In genomic region chr12:105445261-105446015, GRCh38 we compare ENCODE assay signal across 11 cellular contexts.
DNase-seq lines count a peak whose midpoint lies in the region; ATAC-seq and TF ChIP-seq lines count a peak whose summit lies in the region.
"Had no signal": no experiment of that assay in that cellular context is flagged by ENCODE, and none has a peak within 500 bp of the region (broad histone marks: within the 10 kb centered on the region; RNA-seq: fewer than 3 reads in every experiment).

No MANE protein-coding gene starts in this region.

- no peaks in the 10 kb centered on the region for H3K9me3 ChIP-seq in mesenchymal stem cell (ENCODE audit: control insufficient read depth, low read length)
- H3K9me3 ChIP-seq in spleen, result peaks cover 0 to under 1% (median 0%) of the 10 kb centered on the region in 8 donors
- H3K9me3 ChIP-seq: adrenal gland, mucosa of descending colon had no signal

- no peak overlapping the region for H2BK5ac ChIP-seq in mesenchymal stem cell (ENCODE audit: low read depth, low read length, poor library complexity, severe bottlenecking)

- no peak overlapping the region for H2BK12ac ChIP-seq in mesenchymal stem cell (ENCODE audit: low read length in 2 of 2)

- no peak overlapping the region for H3K23ac ChIP-seq in mesenchymal stem cell (ENCODE audit: low read length in 2 of 2)

- TF ChIP-seq CTCF in AG10803 (conservative IDR thresholded peaks at IDR 0.05; ENCODE audit: low read length) (no peak), chondrocyte (IDR thresholded peaks at IDR 0.05) (no peak), spleen (IDR thresholded peaks at IDR 0.05 in 8 of 11, conservative IDR thresholded peaks at IDR 0.05 in 3 of 11) (no peak)

- no peak overlapping the region for H2AFZ ChIP-seq in mesenchymal stem cell (ENCODE audit: low read depth, low read length)

- H3K79me1 ChIP-seq in mesenchymal stem cell (replicated peaks; ENCODE audit: low read length, poor library complexity, severe bottlenecking), result no peaks in the 10 kb centered on the region

- H3K4me3 ChIP-seq in AG10803 (ENCODE audit: low read length) (no peak overlapping the region), mesenchymal stem cell (ENCODE audit: insufficient read depth in 1 of 2, low read depth in 1 of 2, low read length in 2 of 2) (no peak overlapping the region), spleen (no peak overlapping the region)
- H3K4me3 ChIP-seq: adrenal gland, mucosa of descending colon had no signal

- peaks cover 54% of the 10 kb centered on the region for H3K4me1 Mint-ChIP-seq in chondrocyte (ENCODE audit: low read depth)
- H3K4me1 Mint-ChIP-seq in natural killer cell treated with Interleukin-12 subunit alpha and Interleukin-12 subunit beta and Interleukin-15 and Interleukin-18, amount 100 ng/mL, for 72 hours (ENCODE audit: low read depth in 2 of 2), result no peaks in the 10 kb centered on the region

- peak overlapping the region; percentile 71 for H3K27ac ChIP-seq in mesenchymal stem cell (ENCODE audit: low read length, poor library complexity, severe bottlenecking)
- no peak overlapping the region for H3K27ac ChIP-seq in spleen
- H3K27ac ChIP-seq: adrenal gland had no signal

- DNase-seq in AG10803 (ENCODE audit: low read depth) (peak; percentile 77), LHCN-M2 (ENCODE audit: low read depth) (peak; percentile 31), chondrocyte (ENCODE audit: low spot score) (no peak), mesenchymal stem cell (no peak), spleen (no peak), DMS 273 treated with DMSO at 0.1 percent for 48 hours (lab: John Stamatoyannopoulos, UW) (no peak)
- no peak for DNase-seq in natural killer cell treated with Interleukin-12 subunit alpha and Interleukin-12 subunit beta and Interleukin-15 and Interleukin-18, amount 100 ng/mL, for 72 hours (ENCODE audit: low spot score)
- DNase-seq: activated CD4-positive, alpha-beta memory T cell treated with anti-CD3 and anti-CD28 coated beads for 36 hours; adrenal gland; mucosa of descending colon had no signal

- no peak overlapping the region for H3K4me3 Mint-ChIP-seq in chondrocyte (ENCODE audit: unreplicated experiment)
- no peak overlapping the region for H3K4me3 Mint-ChIP-seq in natural killer cell treated with Interleukin-12 subunit alpha and Interleukin-12 subunit beta and Interleukin-15 and Interleukin-18, amount 100 ng/mL, for 72 hours
- H3K4me3 Mint-ChIP-seq: activated CD4-positive, alpha-beta memory T cell treated with anti-CD3 and anti-CD28 coated beads for 36 hours had no signal

- no peaks in the 10 kb centered on the region for H3K27me3 Mint-ChIP-seq in chondrocyte (ENCODE audit: low read depth)
- H3K27me3 Mint-ChIP-seq in natural killer cell treated with Interleukin-12 subunit alpha and Interleukin-12 subunit beta and Interleukin-15 and Interleukin-18, amount 100 ng/mL, for 72 hours, result peaks cover 11 to 17% of the 10 kb centered on the region in 2 donors

- H3K14ac ChIP-seq in mesenchymal stem cell (ENCODE audit: low read length in 2 of 2), result no peak overlapping the region

- intact Hi-C loops in spleen (cut with DNase I; ENCODE audit: low total_unique reads), result no loop called here

- H4K8ac ChIP-seq in mesenchymal stem cell (ENCODE audit: low read length), result no peak overlapping the region

- H3K36me3 Mint-ChIP-seq in chondrocyte (ENCODE audit: low read depth), result no peaks in the 10 kb centered on the region
- no peaks in the 10 kb centered on the region for H3K36me3 Mint-ChIP-seq in natural killer cell treated with Interleukin-12 subunit alpha and Interleukin-12 subunit beta and Interleukin-15 and Interleukin-18, amount 100 ng/mL, for 72 hours
- H3K36me3 Mint-ChIP-seq: activated CD4-positive, alpha-beta memory T cell treated with anti-CD3 and anti-CD28 coated beads for 36 hours had no signal

- H3K18ac ChIP-seq in mesenchymal stem cell (ENCODE audit: low read depth in 1 of 2, low read length in 2 of 2), result no peak overlapping the region

- no peak overlapping the region for H3K4ac ChIP-seq in mesenchymal stem cell (ENCODE audit: low read depth in 1 of 2, low read length in 2 of 2)

- no peak for ATAC-seq in natural killer cell treated with Interleukin-12 subunit alpha and Interleukin-12 subunit beta and Interleukin-15 and Interleukin-18, amount 100 ng/mL, for 72 hours
- no peak for ATAC-seq in GM18519 (IDR thresholded peaks at IDR 0.05; ENCODE audit: low FRiP score, unreplicated experiment)
- ATAC-seq: mucosa of descending colon had no signal

- peak overlapping the region; percentile 84 for H3K27ac Mint-ChIP-seq in chondrocyte (ENCODE audit: unreplicated experiment)
- H3K27ac Mint-ChIP-seq in natural killer cell treated with Interleukin-12 subunit alpha and Interleukin-12 subunit beta and Interleukin-15 and Interleukin-18, amount 100 ng/mL, for 72 hours, result no peak overlapping the region
- H3K27ac Mint-ChIP-seq: activated CD4-positive, alpha-beta memory T cell treated with anti-CD3 and anti-CD28 coated beads for 36 hours had no signal

- H2AK5ac ChIP-seq in mesenchymal stem cell (ENCODE audit: low read length, severe bottlenecking), result no peak overlapping the region

- H2BK15ac ChIP-seq in mesenchymal stem cell (ENCODE audit: low read depth, poor library complexity, severe bottlenecking), result no peak overlapping the region

- TF ChIP-seq POLR2A in spleen (IDR thresholded peaks at IDR 0.05), result no peak

- H3K4me1 ChIP-seq in mesenchymal stem cell (ENCODE audit: control insufficient read depth, insufficient read depth, low read depth, low read length), result peaks cover 2% of the 10 kb centered on the region
- H3K4me1 ChIP-seq in spleen, result no peaks in the 10 kb centered on the region
- H3K4me1 ChIP-seq: adrenal gland had no signal

- no peak overlapping the region for H2BK120ac ChIP-seq in mesenchymal stem cell (ENCODE audit: low read depth, low read length)

- peaks cover 0 to 21% of the 10 kb centered on the region in 2 experiments for H3K27me3 ChIP-seq in mesenchymal stem cell (ENCODE audit: control insufficient read depth in 1 of 2, insufficient read depth in 1 of 2, low read length in 2 of 2)
- H3K27me3 ChIP-seq in spleen (replicated peaks in 1 of 7), result peaks cover 0 to 31% (median 3%) of the 10 kb centered on the region in 7 donors
- H3K27me3 ChIP-seq: adrenal gland had no signal

- 12% methylated on average over 1 of the region's 4 CpGs for WGBS in mesenchymal stem cell
- WGBS in spleen, 5 donors, result 71 to 87% (median 76%) methylated on average over 4 of the region's 4 CpGs

- no peaks in the 10 kb centered on the region for H3K36me3 ChIP-seq in mesenchymal stem cell (ENCODE audit: control insufficient read depth in 1 of 2, insufficient read depth in 2 of 2, low read depth in 1 of 2, low read length in 2 of 2)
- no peaks in the 10 kb centered on the region for H3K36me3 ChIP-seq in spleen
- H3K36me3 ChIP-seq: adrenal gland had no signal

- no peak overlapping the region for H3K4me2 ChIP-seq in mesenchymal stem cell (ENCODE audit: low read length, poor library complexity, severe bottlenecking)

- no peak overlapping the region for H4K91ac ChIP-seq in mesenchymal stem cell (ENCODE audit: low read length)

- no peak overlapping the region for H3K9ac ChIP-seq in mesenchymal stem cell (ENCODE audit: low read length)

- H3K9me3 Mint-ChIP-seq in chondrocyte (ENCODE audit: low read depth), result peaks cover 8% of the 10 kb centered on the region
- no peaks in the 10 kb centered on the region for H3K9me3 Mint-ChIP-seq in natural killer cell treated with Interleukin-12 subunit alpha and Interleukin-12 subunit beta and Interleukin-15 and Interleukin-18, amount 100 ng/mL, for 72 hours
- H3K9me3 Mint-ChIP-seq: activated CD4-positive, alpha-beta memory T cell treated with anti-CD3 and anti-CD28 coated beads for 36 hours had no signal

Comparison
In these comparisons a context has a peak if more than half of its experiments do, and no peak if none do; other contexts are left out.
1. DNase-seq: peak in AG10803 (single experiment) and LHCN-M2 (single experiment); none in chondrocyte (single experiment), mesenchymal stem cell (single experiment), spleen (single experiment), DMS 273 treated with DMSO at 0.1 percent for 48 hours (single experiment) and natural killer cell treated with Interleukin-12 subunit alpha and Interleukin-12 subunit beta and Interleukin-15 and Interleukin-18, amount 100 ng/mL, for 72 hours (single experiment).